In genomic region chr1:212607924-212608208, GRCh38 we compare ENCODE assay signal across 8 cellular contexts. TPM values are rescaled to one million over a fixed set of nuclear protein-coding genes. Genes with fewer than 3 reads are reported as not detected.
DNase-seq lines count a peak whose midpoint lies in the region; ATAC-seq lines count a peak whose summit lies in the region.

No MANE protein-coding gene starts in this region.

- ATAC-seq in HG03097 (IDR thresholded peaks at IDR 0.05; ENCODE audit: low FRiP score, unreplicated experiment) (peak; percentile 2), HG03342 (IDR thresholded peaks at IDR 0.05; ENCODE audit: unreplicated experiment) (no peak)
- peak; percentile 3 for ATAC-seq in activated naive CD8-positive, alpha-beta T cell treated with anti-CD3 and anti-CD28 coated beads, Interleukin-2, amount 50 U/mL, for 24 hours

- no peaks in the 10 kb centered on the region for H3K36me3 ChIP-seq in subcutaneous abdominal adipose tissue (ENCODE audit: control insufficient read depth in 5 of 5, insufficient read depth in 5 of 5, low read length in 5 of 5)

- H3K27ac ChIP-seq in subcutaneous abdominal adipose tissue (ENCODE audit: low read depth, low read length): peak overlapping the region; percentile 48

- DNase-seq in T-helper 2 cell treated with Interferon-gamma antibody and Interleukin-4, amounts not matched to agents 5 μg/mL and 100 μg/mL, for 36 hours (ENCODE audit: low spot score): no peak
- DNase-seq in T-helper 2 cell (no peak), immature natural killer cell (peak; percentile 54 to 59 (median 57)), DMS153 treated with DMSO at 0.1 percent for 48 hours (lab: John Stamatoyannopoulos, UW; ENCODE audit: unreplicated experiment) (no peak)
- DNase-seq in activated naive CD8-positive, alpha-beta T cell treated with anti-CD3 and anti-CD28 coated beads, Interleukin-2, amount 50 U/mL, for 24 hours: no peak

- H3K27ac Mint-ChIP-seq in T-helper 2 cell treated with Interferon-gamma antibody and Interleukin-4, amounts not matched to agents 5 μg/mL and 100 μg/mL, for 36 hours: peak overlapping the region; percentile 98
- H3K27ac Mint-ChIP-seq in activated naive CD8-positive, alpha-beta T cell treated with anti-CD3 and anti-CD28 coated beads, Interleukin-2, amount 50 U/mL, for 24 hours: peak overlapping the region; percentile 87
- H3K27ac Mint-ChIP-seq in immature natural killer cell: peak overlapping the region in 5 of 6 donors; percentile 57 to 91 (median 80)

- peaks cover 0 to 50% (median 39%) of the 10 kb centered on the region in 5 donors for H3K4me1 ChIP-seq in subcutaneous abdominal adipose tissue (ENCODE audit: control insufficient read depth in 5 of 5, insufficient read depth in 5 of 5, low read length in 5 of 5)

- peak overlapping the region in 4 of 5 donors; percentile 69 to 84 (median 76) for H3K9ac ChIP-seq in subcutaneous abdominal adipose tissue (ENCODE audit: low read length in 5 of 5)

- peak overlapping the region; percentile 91 for H3K4me3 Mint-ChIP-seq in T-helper 2 cell treated with Interferon-gamma antibody and Interleukin-4, amounts not matched to agents 5 μg/mL and 100 μg/mL, for 36 hours
- peak overlapping the region; percentile 91 for H3K4me3 Mint-ChIP-seq in activated naive CD8-positive, alpha-beta T cell treated with anti-CD3 and anti-CD28 coated beads, Interleukin-2, amount 50 U/mL, for 24 hours
- peak overlapping the region; percentile 98 to 99 (median 98) for H3K4me3 Mint-ChIP-seq in immature natural killer cell

- H3K4me3 ChIP-seq in subcutaneous abdominal adipose tissue (ENCODE audit: low read depth in 1 of 5, low read length in 5 of 5): peak overlapping the region; percentile 65 to 87 (median 73)

- no peaks in the 10 kb centered on the region for H3K9me3 Mint-ChIP-seq in T-helper 2 cell treated with Interferon-gamma antibody and Interleukin-4, amounts not matched to agents 5 μg/mL and 100 μg/mL, for 36 hours
- no peaks in the 10 kb centered on the region for H3K9me3 Mint-ChIP-seq in activated naive CD8-positive, alpha-beta T cell treated with anti-CD3 and anti-CD28 coated beads, Interleukin-2, amount 50 U/mL, for 24 hours
- peaks cover 0 to 3% (median 0%) of the 10 kb centered on the region in 6 donors for H3K9me3 Mint-ChIP-seq in immature natural killer cell

- no peaks in the 10 kb centered on the region for H3K9me3 ChIP-seq in subcutaneous abdominal adipose tissue (ENCODE audit: control insufficient read depth in 5 of 5, low read length in 5 of 5)

- peaks cover 45% of the 10 kb centered on the region for H3K4me1 Mint-ChIP-seq in T-helper 2 cell treated with Interferon-gamma antibody and Interleukin-4, amounts not matched to agents 5 μg/mL and 100 μg/mL, for 36 hours (ENCODE audit: low read depth)
- H3K4me1 Mint-ChIP-seq in activated naive CD8-positive, alpha-beta T cell treated with anti-CD3 and anti-CD28 coated beads, Interleukin-2, amount 50 U/mL, for 24 hours: peaks cover 49% of the 10 kb centered on the region
- H3K4me1 Mint-ChIP-seq in immature natural killer cell: peaks cover 19 to 20% of the 10 kb centered on the region in 2 donors

- H3K27me3 ChIP-seq in subcutaneous abdominal adipose tissue (ENCODE audit: control insufficient read depth in 5 of 5, insufficient read depth in 4 of 5, low read length in 5 of 5): peaks cover 14 to 40% (median 23%) of the 10 kb centered on the region in 5 donors

- peaks cover 48% of the 10 kb centered on the region for H3K27me3 Mint-ChIP-seq in T-helper 2 cell treated with Interferon-gamma antibody and Interleukin-4, amounts not matched to agents 5 μg/mL and 100 μg/mL, for 36 hours (ENCODE audit: low read depth)
- peaks cover 55% of the 10 kb centered on the region for H3K27me3 Mint-ChIP-seq in activated naive CD8-positive, alpha-beta T cell treated with anti-CD3 and anti-CD28 coated beads, Interleukin-2, amount 50 U/mL, for 24 hours
- H3K27me3 Mint-ChIP-seq in immature natural killer cell (ENCODE audit: low read depth in 3 of 3): peaks cover 32 to 47% (median 46%) of the 10 kb centered on the region in 3 donors

- peaks cover 4% of the 10 kb centered on the region for H3K36me3 Mint-ChIP-seq in T-helper 2 cell treated with Interferon-gamma antibody and Interleukin-4, amounts not matched to agents 5 μg/mL and 100 μg/mL, for 36 hours (ENCODE audit: low read depth)
- H3K36me3 Mint-ChIP-seq in activated naive CD8-positive, alpha-beta T cell treated with anti-CD3 and anti-CD28 coated beads, Interleukin-2, amount 50 U/mL, for 24 hours (ENCODE audit: low read depth): peaks cover 16% of the 10 kb centered on the region
- H3K36me3 Mint-ChIP-seq in immature natural killer cell: no peaks in the 10 kb centered on the region

RNA-seq across cellular contexts. Expression of gene ATF3, which starts 0.7 kb away (rescaled TPM):
- polyA plus RNA-seq in immature natural killer cell: under 1 TPM in 2 of 3 donors, not detected in 1; 0.40 to 0.70 TPM

Comparison
In these comparisons a context has a peak if more than half of its experiments do, and no peak if none do; other contexts are left out.
1. DNase-seq: peak in immature natural killer cell (3 of 3); none in T-helper 2 cell treated with Interferon-gamma antibody and Interleukin-4, amounts not matched to agents 5 μg/mL and 100 μg/mL, for 36 hours (single experiment), T-helper 2 cell (0 of 5), activated naive CD8-positive, alpha-beta T cell treated with anti-CD3 and anti-CD28 coated beads, Interleukin-2, amount 50 U/mL, for 24 hours (single experiment) and DMS153 treated with DMSO at 0.1 percent for 48 hours (single experiment).
2. Peak in every context shown above with its lines, with median percentiles within 50 percentile points of each other: H3K27ac Mint-ChIP-seq and H3K4me3 Mint-ChIP-seq.